19 cellular contexts compared by ENCODE assay signal in the genomic region with DNA sequence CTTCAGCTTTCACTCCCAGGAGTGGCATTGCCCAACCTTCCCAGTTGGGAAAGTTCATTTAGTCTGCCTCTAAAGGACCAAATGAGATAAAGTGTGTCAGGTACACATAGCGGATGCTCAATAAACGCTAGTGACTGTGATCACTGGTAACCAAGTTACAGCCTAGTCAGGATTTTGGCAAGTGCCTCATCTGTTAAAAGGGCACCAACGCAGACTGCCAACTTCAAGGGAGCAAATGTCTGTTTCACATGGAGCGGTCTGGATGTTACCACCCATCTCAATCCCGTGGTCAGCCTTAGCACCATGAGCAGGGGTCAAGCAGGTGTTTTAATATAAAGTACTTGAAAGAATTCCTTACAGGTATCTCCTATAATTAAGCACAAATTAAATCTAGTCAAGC. TPM values are rescaled to one million over a fixed set of nuclear protein-coding genes. Genes with fewer than 3 reads are reported as not detected.
DNase-seq lines count a peak whose midpoint lies in the region; ATAC-seq and TF ChIP-seq lines count a peak whose summit lies in the region.
"Had no signal": no experiment of that assay in that cellular context is flagged by ENCODE, and none has a peak within 500 bp of the region (broad histone marks: within the 10 kb centered on the region; RNA-seq: fewer than 3 reads in every experiment).

No MANE protein-coding gene starts in this region.

- no peak for DNase-seq in Right ventricle myocardium superior
- DNase-seq in left ventricle myocardium inferior = no peak
- DNase-seq in right cardiac atrium = no peak
- DNase-seq in right atrium auricular region (ENCODE audit: low spot score) = no peak
- DNase-seq in lung (ENCODE audit: low spot score) = no peak
- no peak for DNase-seq in hippocampal formation (lab: John Stamatoyannopoulos, UW)
- DNase-seq: Caco-2; CD4-positive, CD25-positive, alpha-beta regulatory T cell; CD8-positive, alpha-beta T cell; DMS153; DND-41; GDM1; GM23248; H9 had no signal

- H3K4me3 ChIP-seq in left ventricle myocardium inferior (no peak overlapping the region), right cardiac atrium (ENCODE audit: low read length) (no peak overlapping the region), right atrium auricular region (no peak overlapping the region), lung (no peak overlapping the region)
- H3K4me3 ChIP-seq: BLaER1, GM12878, GM23248 had no signal

- TF ChIP-seq CTCF in left ventricle myocardium inferior (IDR thresholded peaks at IDR 0.05; ENCODE audit: borderline replicate concordance) (no peak), right atrium auricular region (IDR thresholded peaks at IDR 0.05) (no peak), lung (IDR thresholded peaks at IDR 0.05; ENCODE audit: control extremely low read depth, extremely low read depth) (no peak)

- peak; percentile 36 for ATAC-seq in Right ventricle myocardium superior (ENCODE audit: poor library complexity)
- ATAC-seq in right cardiac atrium = no peak
- no peak for ATAC-seq in lung (ENCODE audit: insufficient read depth, low FRiP score)
- ATAC-seq: CD8-positive, alpha-beta T cell; GM12878; HCT116 had no signal

- H3K27ac ChIP-seq in left ventricle myocardium inferior (replicated peaks) (no peak overlapping the region), right cardiac atrium (ENCODE audit: low read length) (peak overlapping the region; percentile 68), right atrium auricular region (peak overlapping the region in 1 of 2 donors; percentile 70), lung (ENCODE audit: low read depth in 1 of 2, low read length in 1 of 2) (peak overlapping the region; percentile 8 to 34)
- H3K27ac ChIP-seq: 22Rv1, BLaER1, C4-2B, GM23248 had no signal

- H3K9me3 ChIP-seq in left ventricle myocardium inferior (replicated peaks) (no peaks in the 10 kb centered on the region), right cardiac atrium (ENCODE audit: control insufficient read depth, low read length) (no peaks in the 10 kb centered on the region), right atrium auricular region (no peaks in the 10 kb centered on the region), lung (ENCODE audit: control insufficient read depth in 2 of 2, insufficient read depth in 1 of 2, low read length in 1 of 2) (no peaks in the 10 kb centered on the region)
- H3K9me3 ChIP-seq: BLaER1, Caco-2 had no signal

- intact Hi-C loops in Right ventricle myocardium superior (cut with DNase I) = no loop called here
- intact Hi-C loops in left ventricle myocardium inferior (cut with micrococcal nuclease) = loop anchor here (10.0 kb wide), 1 partner anchor 209 kb away; no protein-coding TSS in a partner anchor
- intact Hi-C loops in right cardiac atrium (cut with DNase I) = loop anchor here in 1 of 4 donors (5.0 kb wide), 1 partner anchor 579 kb away; no protein-coding TSS in a partner anchor

- H3K36me3 ChIP-seq in left ventricle myocardium inferior = no peaks in the 10 kb centered on the region
- no peaks in the 10 kb centered on the region for H3K36me3 ChIP-seq in right atrium auricular region
- H3K36me3 ChIP-seq in lung (ENCODE audit: control insufficient read depth in 2 of 2, insufficient read depth in 2 of 2, low read length in 2 of 2) = no peaks in the 10 kb centered on the region
- H3K36me3 ChIP-seq: BLaER1 had no signal

- WGBS in right cardiac atrium = 86% methylated on average over 5 of the region's 5 CpGs
- 95% methylated on average over 5 of the region's 5 CpGs for WGBS in lung, 2 donors

- H3K27me3 ChIP-seq in left ventricle myocardium inferior (ENCODE audit: low read depth) (no peaks in the 10 kb centered on the region), right cardiac atrium (ENCODE audit: control insufficient read depth, insufficient read depth) (no peaks in the 10 kb centered on the region), right atrium auricular region (no peaks in the 10 kb centered on the region), lung (ENCODE audit: control insufficient read depth, insufficient read depth) (no peaks in the 10 kb centered on the region)
- H3K27me3 ChIP-seq: BLaER1 had no signal

- H3K4me1 ChIP-seq in left ventricle myocardium inferior (peaks cover 58% of the 10 kb centered on the region), right cardiac atrium (ENCODE audit: control insufficient read depth, insufficient read depth, low read length) (peaks cover 13% of the 10 kb centered on the region), right atrium auricular region (peaks cover 0 to 41% of the 10 kb centered on the region in 2 donors), lung (ENCODE audit: control insufficient read depth in 2 of 2, insufficient read depth in 2 of 2, low read length in 2 of 2) (peaks cover 0 to 2% of the 10 kb centered on the region in 2 donors)
- H3K4me1 ChIP-seq: Caco-2 had no signal

RNA-seq across cellular contexts. Expression of a gene that starts 22.7 kb away (rescaled TPM):
- total RNA-seq in Right ventricle myocardium superior (46.6 TPM), left ventricle myocardium inferior (56.8 TPM), right cardiac atrium (10 to 100 TPM; 37.4 to 52.0 (median 46.2) TPM), right atrium auricular region (10 to 100 TPM; 21.4 to 27.3 TPM), lung (10 to 100 TPM; 20.5 to 56.3 TPM)
- polyA plus RNA-seq in right cardiac atrium (42.1 TPM), lung (10 to 100 TPM; 26.0 to 41.0 TPM)
- total RNA-seq: Caco-2 had no signal
